In the genomic region with DNA sequence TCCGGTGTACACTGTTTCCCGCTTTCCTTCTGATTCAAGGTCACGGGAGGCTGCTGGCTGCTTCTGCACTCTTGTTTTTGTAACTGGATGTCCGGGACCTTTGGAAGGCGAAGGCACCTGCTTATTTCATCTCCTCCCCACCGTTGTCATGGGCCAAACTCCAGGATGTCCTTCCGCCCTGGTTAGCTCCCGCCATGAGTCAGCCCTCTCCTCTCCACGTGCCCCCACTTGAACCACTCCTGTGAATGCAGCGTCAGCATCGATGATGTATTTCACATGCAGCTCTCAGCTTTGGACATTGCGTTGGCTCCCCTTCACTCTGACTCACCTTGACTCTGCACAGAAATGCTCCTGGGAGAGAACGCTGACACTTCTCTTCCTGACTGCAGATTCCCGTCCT, we compare ENCODE assay signal across 14 cellular contexts. TPM values are rescaled to one million over a fixed set of nuclear protein-coding genes. Genes with fewer than 3 reads are reported as not detected.
A peak's percentile ranks its signal among the peaks of the same experiment; 100 is the strongest.
DNase-seq lines count a peak whose midpoint lies in the region; ATAC-seq and TF ChIP-seq lines count a peak whose summit lies in the region.
"Had no signal": no experiment of that assay in that cellular context is flagged by ENCODE, and none has a peak within 500 bp of the region (broad histone marks: within the 10 kb centered on the region; RNA-seq: fewer than 3 reads in every experiment).

No MANE protein-coding gene starts in this region.

- ATAC-seq in WTC11, result no peak
- ATAC-seq in left lung, result peak; percentile 89
- ATAC-seq in HG03135 (IDR thresholded peaks at IDR 0.05; ENCODE audit: unreplicated experiment), result no peak
- ATAC-seq: sciatic nerve had no signal

- POLR2A ChIA-PET in WTC11 (lab: Charles Lee), result no interaction called here

- TF ChIP-seq CTCF in NB4 (IDR thresholded peaks at IDR 0.05; ENCODE audit: low read depth, low read length) (no peak), WTC11 (IDR thresholded peaks at IDR 0.05) (no peak), left lung (IDR thresholded peaks at IDR 0.05) (no peak)

- H3K9me3 ChIP-seq in left lung, result no peaks in the 10 kb centered on the region
- H3K9me3 ChIP-seq: gastrocnemius medialis, vagina had no signal

- H3K4me1 ChIP-seq in left lung, result peaks cover 0 to 6% of the 10 kb centered on the region in 2 donors
- H3K4me1 ChIP-seq: gastrocnemius medialis, vagina had no signal

- TF ChIP-seq POLR2A in NB4 (IDR thresholded peaks at IDR 0.05; ENCODE audit: extremely low read depth, insufficient read length), result no peak

- H3K27ac Mint-ChIP-seq in WTC11, result no peak overlapping the region

- H3K27me3 Mint-ChIP-seq in WTC11 (ENCODE audit: low read depth), result peaks cover 5% of the 10 kb centered on the region; the same call in 1 of the 2 replicates

- no peaks in the 10 kb centered on the region for H3K36me3 ChIP-seq in left lung
- H3K36me3 ChIP-seq: cardiac muscle cell, gastrocnemius medialis, vagina had no signal

- H3K4me3 ChIP-seq in NB4 (ENCODE audit: low read depth, low read length) (no peak overlapping the region), left lung (no peak overlapping the region)
- H3K4me3 ChIP-seq: cardiac muscle cell, gastrocnemius medialis, vagina had no signal

- no peak overlapping the region for H3K27ac ChIP-seq in left lung
- H3K27ac ChIP-seq: cardiac muscle cell, gastrocnemius medialis, vagina had no signal

- CTCF ChIA-PET in WTC11 (lab: Charles Lee), result interaction anchor here (1.5 to 4.6 kb wide), 3 partner anchors 16 to 89 kb away, joined by 4 to 73 read pairs (median 9); no protein-coding TSS in a partner anchor

- intact Hi-C loops in left lung (cut with DNase I), result loop anchor here in 1 of 2 donors (5.0 to 10.0 kb wide), 2 partner anchors 65 to 93 kb away; no protein-coding TSS in a partner anchor

- H3K4me3 Mint-ChIP-seq in WTC11, result no peak overlapping the region

- peaks cover under 1% of the 10 kb centered on the region; the same call in 1 of the 2 replicates for H3K4me1 Mint-ChIP-seq in WTC11

- DNase-seq in DMS153 (lab: John Stamatoyannopoulos, UW) (peak; percentile 62), NB4 (ENCODE audit: low read depth) (peak; percentile 11), WTC11 (ENCODE audit: low spot score) (no peak), left lung (peak; percentile 82), T1000 (lab: John Stamatoyannopoulos, UW) (no peak), NK-92 (lab: John Stamatoyannopoulos, UW; ENCODE audit: unreplicated experiment) (no peak)
- no peak for DNase-seq in stimulated activated CD4-positive, alpha-beta T cell treated with anti-CD3 and anti-CD28 coated beads, Interleukin-15, amount 100 ng/mL, for 24 hours
- DNase-seq: activated CD8-positive, alpha-beta memory T cell treated with anti-CD3 and anti-CD28 coated beads, Interleukin-2, amount 50 U/mL, for 48 hours; C1 segment of cervical spinal cord; gastrocnemius medialis had no signal

- no peaks in the 10 kb centered on the region for H3K9me3 Mint-ChIP-seq in WTC11

- peaks cover 0 to 16% of the 10 kb centered on the region in 2 donors for H3K27me3 ChIP-seq in left lung
- H3K27me3 ChIP-seq: cardiac muscle cell, vagina had no signal

- no peaks in the 10 kb centered on the region for H3K36me3 Mint-ChIP-seq in WTC11

TF ChIP-seq in WTC11, 78 proteins besides CTCF, POLR2A, EP300 and RAD21:
- TF ChIP-seq, protein P1, sequence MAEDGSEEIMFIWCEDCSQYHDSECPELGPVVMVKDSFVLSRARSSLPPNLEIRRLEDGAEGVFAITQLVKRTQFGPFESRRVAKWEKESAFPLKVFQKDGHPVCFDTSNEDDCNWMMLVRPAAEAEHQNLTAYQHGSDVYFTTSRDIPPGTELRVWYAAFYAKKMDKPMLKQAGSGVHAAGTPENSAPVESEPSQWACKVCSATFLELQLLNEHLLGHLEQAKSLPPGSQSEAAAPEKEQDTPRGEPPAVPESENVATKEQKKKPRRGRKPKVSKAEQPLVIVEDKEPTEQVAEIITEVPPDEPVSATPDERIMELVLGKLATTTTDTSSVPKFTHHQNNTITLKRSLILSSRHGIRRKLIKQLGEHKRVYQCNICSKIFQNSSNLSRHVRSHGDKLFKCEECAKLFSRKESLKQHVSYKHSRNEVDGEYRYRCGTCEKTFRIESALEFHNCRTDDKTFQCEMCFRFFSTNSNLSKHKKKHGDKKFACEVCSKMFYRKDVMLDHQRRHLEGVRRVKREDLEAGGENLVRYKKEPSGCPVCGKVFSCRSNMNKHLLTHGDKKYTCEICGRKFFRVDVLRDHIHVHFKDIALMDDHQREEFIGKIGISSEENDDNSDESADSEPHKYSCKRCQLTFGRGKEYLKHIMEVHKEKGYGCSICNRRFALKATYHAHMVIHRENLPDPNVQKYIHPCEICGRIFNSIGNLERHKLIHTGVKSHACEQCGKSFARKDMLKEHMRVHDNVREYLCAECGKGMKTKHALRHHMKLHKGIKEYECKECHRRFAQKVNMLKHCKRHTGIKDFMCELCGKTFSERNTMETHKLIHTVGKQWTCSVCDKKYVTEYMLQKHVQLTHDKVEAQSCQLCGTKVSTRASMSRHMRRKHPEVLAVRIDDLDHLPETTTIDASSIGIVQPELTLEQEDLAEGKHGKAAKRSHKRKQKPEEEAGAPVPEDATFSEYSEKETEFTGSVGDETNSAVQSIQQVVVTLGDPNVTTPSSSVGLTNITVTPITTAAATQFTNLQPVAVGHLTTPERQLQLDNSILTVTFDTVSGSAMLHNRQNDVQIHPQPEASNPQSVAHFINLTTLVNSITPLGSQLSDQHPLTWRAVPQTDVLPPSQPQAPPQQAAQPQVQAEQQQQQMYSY (CRISPR knock-in tag; IDR thresholded peaks at IDR 0.05), result no peak
- TF ChIP-seq GABPB1 (CRISPR knock-in tag; IDR thresholded peaks at IDR 0.05), result peak; percentile 63; the same call in 1 of the 2 replicates
- TF ChIP-seq, protein P2, sequence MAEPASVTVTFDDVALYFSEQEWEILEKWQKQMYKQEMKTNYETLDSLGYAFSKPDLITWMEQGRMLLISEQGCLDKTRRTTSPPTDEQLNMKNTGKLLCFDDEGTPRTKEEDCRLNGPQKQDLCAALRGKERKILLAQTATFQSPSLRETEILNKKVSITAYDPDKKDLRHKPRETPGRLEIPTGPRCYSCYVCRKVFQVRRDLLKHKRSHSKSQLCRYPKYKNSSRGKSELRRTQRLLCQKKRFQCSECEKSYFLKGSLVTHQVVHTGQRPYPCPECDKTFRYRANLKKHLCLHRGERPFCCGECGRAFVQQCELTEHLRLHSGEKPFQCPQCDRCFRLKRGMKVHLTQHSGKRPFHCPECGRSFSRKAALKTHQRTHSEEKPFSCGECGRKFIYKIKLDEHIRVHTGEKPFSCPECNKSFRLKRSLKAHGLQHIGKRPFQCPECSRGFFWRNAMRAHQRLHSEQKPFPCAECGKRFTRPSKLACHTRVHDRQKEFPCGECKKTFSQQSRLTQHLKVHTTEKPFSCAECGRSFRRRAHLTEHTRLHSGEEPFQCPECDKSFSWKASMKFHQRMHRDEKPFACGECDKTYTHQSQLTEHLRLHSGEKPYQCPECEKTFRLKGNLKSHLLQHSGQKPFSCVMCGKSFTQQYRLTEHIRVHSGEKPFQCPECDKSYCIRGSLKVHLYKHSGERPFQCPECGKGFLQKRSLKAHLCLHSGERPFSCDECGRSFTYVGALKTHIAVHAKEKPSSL (CRISPR knock-in tag; conservative IDR thresholded peaks at IDR 0.05), result no peak
TF ChIP-seq in WTC11: peak in this region for 1.

RNA-seq across cellular contexts. Expression of a gene that starts 5.5 kb away (rescaled TPM):
- total RNA-seq in WTC11 (2021), result not detected in 3 replicates
- total RNA-seq in left lung, result not detected
- total RNA-seq: gastrocnemius medialis, sciatic nerve, vagina had no signal

RNA-seq across cellular contexts. Expression of a gene that starts 27.3 kb away (rescaled TPM):
- total RNA-seq in WTC11 (2021), result not detected in 3 replicates
- total RNA-seq in left lung, result not detected
- total RNA-seq: cardiac muscle cell, gastrocnemius medialis, sciatic nerve, vagina had no signal

RNA-seq across cellular contexts. Expression of a gene that starts 29.2 kb away (rescaled TPM):
- total RNA-seq in WTC11 (2021) (84.0 to 87.9 TPM (median 87.7 TPM) in 3 replicates), left lung (10 to 100 TPM; 35.4 to 36.8 TPM)

RNA-seq across cellular contexts. Expression of a gene that starts 31.8 kb away (rescaled TPM):
- not detected in 3 replicates for total RNA-seq in WTC11 (2021)
- total RNA-seq in left lung, result not detected
- total RNA-seq: cardiac muscle cell, gastrocnemius medialis, sciatic nerve, vagina had no signal

RNA-seq across cellular contexts. Expression of a gene that starts 49.2 kb away (rescaled TPM):
- total RNA-seq in WTC11 (2021), result 60.8 to 62.9 TPM (median 62.0 TPM) in 3 replicates
- total RNA-seq in left lung, result 10 to 100 TPM; 26.4 to 44.6 TPM

Comparison
In these comparisons a context has a peak if more than half of its experiments do, and no peak if none do; other contexts are left out.
1. DNase-seq: peak in DMS153 (single experiment), NB4 (single experiment) and left lung (2 of 2); none in WTC11 (single experiment), stimulated activated CD4-positive, alpha-beta T cell treated with anti-CD3 and anti-CD28 coated beads, Interleukin-15, amount 100 ng/mL, for 24 hours (single experiment), T1000 (single experiment) and NK-92 (single experiment).